ENCODE assay signal across 8 cellular contexts in the genomic region with DNA sequence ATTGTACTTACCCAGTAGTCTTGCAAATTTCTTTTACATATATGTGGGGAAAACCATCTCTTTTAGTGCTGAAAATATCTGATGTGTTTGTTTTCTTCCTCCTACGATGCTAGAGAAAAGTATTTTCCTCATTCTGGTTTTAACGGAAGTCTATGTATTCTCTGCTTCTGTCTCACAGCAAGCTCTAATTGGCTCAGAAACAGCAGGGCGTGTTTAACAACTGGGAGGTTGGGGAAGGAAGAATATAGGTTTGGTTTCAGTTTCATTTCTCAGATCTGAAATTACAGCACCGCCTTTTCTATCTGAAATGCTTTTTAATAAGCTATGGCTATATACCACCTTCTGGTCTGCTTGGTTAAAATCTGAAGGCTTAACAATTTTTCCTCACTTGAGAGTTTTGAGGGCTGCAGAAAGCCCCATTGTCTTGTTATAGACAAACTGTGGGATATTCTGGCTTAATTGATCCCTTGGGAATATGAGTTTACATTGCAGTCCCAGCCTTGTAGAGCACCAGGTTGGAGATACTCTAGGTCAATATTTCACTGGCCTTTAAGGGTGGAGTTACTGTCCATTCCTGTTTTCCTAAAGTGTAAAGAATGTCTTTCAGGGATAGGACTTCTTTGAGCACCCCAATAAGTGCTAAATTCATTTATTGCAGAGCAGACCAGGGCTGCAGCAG. TPM values are rescaled to one million over a fixed set of nuclear protein-coding genes. Genes with fewer than 3 reads are reported as not detected.
A peak's percentile ranks its signal among the peaks of the same experiment; 100 is the strongest.
DNase-seq lines count a peak whose midpoint lies in the region; ATAC-seq, FAIRE-seq and TF ChIP-seq lines count a peak whose summit lies in the region.

A gene (minus strand): TSS at position 128 of the 679 bp plus-strand sequence. CDS start 11,882 bp downstream, outside the sequence.

- peak within 1 kb of the TSS; percentile 84 for H3K4me2 ChIP-seq in astrocyte (ENCODE audit: low read length)

- H3K27ac Mint-ChIP-seq in astrocyte (ENCODE audit: unreplicated experiment), result peak within 1 kb of the TSS; percentile 60

- no peaks in the 10 kb centered on the region for H3K9me3 ChIP-seq in astrocyte (ENCODE audit: insufficient read depth, low read depth, low read length)

- H4K20me1 ChIP-seq in astrocyte (ENCODE audit: insufficient read depth, low read length), result no peaks in the 10 kb centered on the region

- no peak for TF ChIP-seq CTCF in astrocyte (IDR thresholded peaks at IDR 0.05; ENCODE audit: insufficient read depth, low read depth, low read length)

- H3K4me1 ChIP-seq in astrocyte (ENCODE audit: insufficient read depth, low read length), result peaks cover 15% of the 10 kb centered on the region

- no peaks in the 10 kb centered on the region for H3K36me3 ChIP-seq in astrocyte (ENCODE audit: insufficient read depth, low read length)

- no peaks in the 10 kb centered on the region for H3K79me2 ChIP-seq in astrocyte (ENCODE audit: insufficient read depth, low read length)

- peaks cover 12% of the 10 kb centered on the region for H3K36me3 Mint-ChIP-seq in astrocyte (ENCODE audit: low read depth, unreplicated experiment)

- H3K27ac ChIP-seq in astrocyte (ENCODE audit: low read depth, low read length), result peak within 1 kb of the TSS; percentile 13

- DNase-seq in NCI-H1092 treated with DMSO at 0.1 percent for 48 hours (lab: John Stamatoyannopoulos, UW), result peak; percentile 87
- DNase-seq in SKM-1 (lab: John Stamatoyannopoulos, UW; ENCODE audit: unreplicated experiment), result peak; percentile 68
- DNase-seq in astrocyte (ENCODE audit: low read depth), result peak; percentile 67
- DNase-seq in iPS-NIHi7 (ENCODE audit: extremely low spot score), result peak; percentile 20
- DNase-seq in stimulated activated CD4-positive, alpha-beta T cell treated with anti-CD3 and anti-CD28 coated beads, Interleukin-1b, Interleukin-23, amount 100 ng/mL, for 24 hours (ENCODE audit: low read depth in 4 of 4, low spot score in 1 of 4), result peak in 3 of 4 experiments; percentile 11 to 24 (median 17)
- no peak for DNase-seq in DMS114 treated with DMSO at 0.1 percent for 48 hours (lab: John Stamatoyannopoulos, UW; ENCODE audit: unreplicated experiment)

- peaks cover 20% of the 10 kb centered on the region for H3K4me1 Mint-ChIP-seq in astrocyte (ENCODE audit: low read depth, unreplicated experiment)

- ATAC-seq in GM18508 (IDR thresholded peaks at IDR 0.05; ENCODE audit: insufficient read depth, unreplicated experiment) (peak; percentile 99), HG02759 (IDR thresholded peaks at IDR 0.05; ENCODE audit: unreplicated experiment) (peak; percentile 99)

- H3K9ac ChIP-seq in astrocyte (ENCODE audit: low read length), result peak within 1 kb of the TSS; percentile 66

- H3K9me3 Mint-ChIP-seq in astrocyte (ENCODE audit: unreplicated experiment), result peaks cover 19% of the 10 kb centered on the region

- peak within 1 kb of the TSS; percentile 58 for H3K4me3 ChIP-seq in astrocyte (ENCODE audit: insufficient read depth, low read depth, low read length)

- FAIRE-seq in astrocyte (lab: Jason Lieb, UNC), result peak; percentile 52

- peak within 1 kb of the TSS; percentile 94 for H3K4me3 Mint-ChIP-seq in astrocyte (ENCODE audit: unreplicated experiment)

- no peaks in the 10 kb centered on the region for H3K27me3 ChIP-seq in astrocyte (ENCODE audit: insufficient read depth, low read length)

- peaks cover 4% of the 10 kb centered on the region for H3K27me3 Mint-ChIP-seq in astrocyte (ENCODE audit: low read depth, unreplicated experiment)

- H2AFZ ChIP-seq in astrocyte (ENCODE audit: low read depth, low read length), result peak within 1 kb of the TSS; percentile 50

RNA-seq across cellular contexts. Expression of the gene that starts here (rescaled TPM):
- total RNA-seq in astrocyte, result 64.4 and 77.1 TPM in 2 replicates
